1 cellular context compared by ENCODE assay signal in the genomic region with DNA sequence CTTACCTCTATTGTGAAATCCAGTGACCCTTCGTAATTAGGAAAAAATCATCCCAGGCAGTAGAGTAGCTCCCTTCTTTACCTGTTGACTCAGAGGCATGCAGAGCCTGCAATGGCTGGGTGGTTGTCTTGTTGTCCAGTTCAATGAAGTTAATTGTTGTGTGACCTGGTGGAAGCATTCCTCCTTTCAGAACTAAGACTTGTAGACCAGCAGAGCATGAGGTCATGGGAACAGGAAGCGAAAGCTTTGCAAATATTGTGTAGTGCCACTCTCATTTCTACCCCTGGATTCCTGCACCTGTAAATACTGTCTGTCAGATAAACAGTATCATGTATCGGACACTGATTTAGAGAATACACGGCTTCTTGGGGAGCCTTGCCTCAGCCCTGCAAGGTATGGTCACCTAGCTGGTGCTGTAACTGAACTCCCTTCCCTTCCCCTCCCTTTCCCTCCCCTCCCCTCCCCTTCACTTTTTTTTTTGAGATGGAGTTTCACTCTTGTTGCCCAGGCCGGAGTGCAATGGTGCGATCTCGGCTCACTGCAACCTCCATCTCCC.
TF ChIP-seq lines count a peak whose summit lies in the region.

No MANE protein-coding gene starts in this region.

TF ChIP-seq in HepG2, 621 proteins besides CTCF, POLR2A, EP300 and RAD21 (continues in another document):
- TF ChIP-seq SIX1 (CRISPR knock-in tag; IDR thresholded peaks at IDR 0.05; ENCODE audit: borderline replicate concordance) (peak; percentile 30; the same call in 1 of the 2 replicates), ZNF317 (CRISPR knock-in tag; IDR thresholded peaks at IDR 0.05) (no peak), ZNF10 (CRISPR knock-in tag; IDR thresholded peaks at IDR 0.05; ENCODE audit: borderline replicate concordance, low read depth) (no peak), ZNF720 (CRISPR knock-in tag; IDR thresholded peaks at IDR 0.05) (no peak), SAP130 (CRISPR knock-in tag; IDR thresholded peaks at IDR 0.05; ENCODE audit: low read depth) (peak; percentile 68), ZNF772 (CRISPR knock-in tag; IDR thresholded peaks at IDR 0.05) (no peak), ZNF501 (CRISPR knock-in tag; IDR thresholded peaks at IDR 0.05) (no peak), ZKSCAN5 (CRISPR knock-in tag; IDR thresholded peaks at IDR 0.05) (no peak), ZNF331 (CRISPR knock-in tag; IDR thresholded peaks at IDR 0.05) (peak; percentile 57; the same call in 1 of the 2 replicates), REL (CRISPR knock-in tag; conservative IDR thresholded peaks at IDR 0.05) (no peak), SNAI1 (CRISPR knock-in tag; IDR thresholded peaks at IDR 0.05; ENCODE audit: borderline replicate concordance) (no peak), TMF1 (CRISPR knock-in tag; IDR thresholded peaks at IDR 0.05; ENCODE audit: low read depth) (no peak), ZNF670 (CRISPR knock-in tag; IDR thresholded peaks at IDR 0.05; ENCODE audit: borderline replicate concordance) (no peak), PHF8 (CRISPR knock-in tag; IDR thresholded peaks at IDR 0.05) (no peak), PAX8 (CRISPR knock-in tag; IDR thresholded peaks at IDR 0.05; ENCODE audit: borderline replicate concordance) (no peak), IRF2 (CRISPR knock-in tag; IDR thresholded peaks at IDR 0.05) (peak; percentile 58; the same call in 1 of the 2 replicates), ZNF329 (CRISPR knock-in tag; IDR thresholded peaks at IDR 0.05; ENCODE audit: low read depth) (no peak), NFYB (CRISPR knock-in tag; IDR thresholded peaks at IDR 0.05) (no peak), NR2F2 (IDR thresholded peaks at IDR 0.05; ENCODE audit: borderline replicate concordance, low read depth) (no peak), ZNF274 (CRISPR knock-in tag; IDR thresholded peaks at IDR 0.05) (no peak), CEBPB (IDR thresholded peaks at IDR 0.05; ENCODE audit: borderline replicate concordance, low read depth, low read length) (peak; percentile 39; the same call in 1 of the 2 replicates), SNAPC2 (CRISPR knock-in tag; IDR thresholded peaks at IDR 0.05) (no peak), ZFX (CRISPR knock-in tag; IDR thresholded peaks at IDR 0.05; ENCODE audit: low read depth) (no peak), ZNF446 (CRISPR knock-in tag; IDR thresholded peaks at IDR 0.05) (no peak), JUN (CRISPR knock-in tag; IDR thresholded peaks at IDR 0.05) (no peak), ELF4 (CRISPR knock-in tag; IDR thresholded peaks at IDR 0.05; ENCODE audit: borderline replicate concordance) (no peak), NR2C2 (CRISPR knock-in tag; IDR thresholded peaks at IDR 0.05; ENCODE audit: borderline replicate concordance) (no peak), ATM (IDR thresholded peaks at IDR 0.05; ENCODE audit: borderline replicate concordance) (no peak), PAF1 (CRISPR knock-in tag; IDR thresholded peaks at IDR 0.05) (no peak), ZNF891 (CRISPR knock-in tag; IDR thresholded peaks at IDR 0.05) (no peak), TCF7 (IDR thresholded peaks at IDR 0.05; ENCODE audit: low read depth) (0 out of 2 replicates have a peak, but pooled peaks have one; percentile 9), ZFP36L2 (CRISPR knock-in tag; IDR thresholded peaks at IDR 0.05) (no peak), GABPA (IDR thresholded peaks at IDR 0.05; ENCODE audit: low read depth, low read length) (no peak), GABPA (CRISPR knock-in tag; IDR thresholded peaks at IDR 0.05; ENCODE audit: low read depth) (peak; percentile 64), ZNF260 (CRISPR knock-in tag; IDR thresholded peaks at IDR 0.05; ENCODE audit: borderline replicate concordance, low read depth) (no peak)
- TF ChIP-seq, protein P1, sequence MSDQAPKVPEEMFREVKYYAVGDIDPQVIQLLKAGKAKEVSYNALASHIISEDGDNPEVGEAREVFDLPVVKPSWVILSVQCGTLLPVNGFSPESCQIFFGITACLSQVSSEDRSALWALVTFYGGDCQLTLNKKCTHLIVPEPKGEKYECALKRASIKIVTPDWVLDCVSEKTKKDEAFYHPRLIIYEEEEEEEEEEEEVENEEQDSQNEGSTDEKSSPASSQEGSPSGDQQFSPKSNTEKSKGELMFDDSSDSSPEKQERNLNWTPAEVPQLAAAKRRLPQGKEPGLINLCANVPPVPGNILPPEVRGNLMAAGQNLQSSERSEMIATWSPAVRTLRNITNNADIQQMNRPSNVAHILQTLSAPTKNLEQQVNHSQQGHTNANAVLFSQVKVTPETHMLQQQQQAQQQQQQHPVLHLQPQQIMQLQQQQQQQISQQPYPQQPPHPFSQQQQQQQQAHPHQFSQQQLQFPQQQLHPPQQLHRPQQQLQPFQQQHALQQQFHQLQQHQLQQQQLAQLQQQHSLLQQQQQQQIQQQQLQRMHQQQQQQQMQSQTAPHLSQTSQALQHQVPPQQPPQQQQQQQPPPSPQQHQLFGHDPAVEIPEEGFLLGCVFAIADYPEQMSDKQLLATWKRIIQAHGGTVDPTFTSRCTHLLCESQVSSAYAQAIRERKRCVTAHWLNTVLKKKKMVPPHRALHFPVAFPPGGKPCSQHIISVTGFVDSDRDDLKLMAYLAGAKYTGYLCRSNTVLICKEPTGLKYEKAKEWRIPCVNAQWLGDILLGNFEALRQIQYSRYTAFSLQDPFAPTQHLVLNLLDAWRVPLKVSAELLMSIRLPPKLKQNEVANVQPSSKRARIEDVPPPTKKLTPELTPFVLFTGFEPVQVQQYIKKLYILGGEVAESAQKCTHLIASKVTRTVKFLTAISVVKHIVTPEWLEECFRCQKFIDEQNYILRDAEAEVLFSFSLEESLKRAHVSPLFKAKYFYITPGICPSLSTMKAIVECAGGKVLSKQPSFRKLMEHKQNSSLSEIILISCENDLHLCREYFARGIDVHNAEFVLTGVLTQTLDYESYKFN (CRISPR knock-in tag; conservative IDR thresholded peaks at IDR 0.05) = peak; percentile 54
- TF ChIP-seq, protein P2, sequence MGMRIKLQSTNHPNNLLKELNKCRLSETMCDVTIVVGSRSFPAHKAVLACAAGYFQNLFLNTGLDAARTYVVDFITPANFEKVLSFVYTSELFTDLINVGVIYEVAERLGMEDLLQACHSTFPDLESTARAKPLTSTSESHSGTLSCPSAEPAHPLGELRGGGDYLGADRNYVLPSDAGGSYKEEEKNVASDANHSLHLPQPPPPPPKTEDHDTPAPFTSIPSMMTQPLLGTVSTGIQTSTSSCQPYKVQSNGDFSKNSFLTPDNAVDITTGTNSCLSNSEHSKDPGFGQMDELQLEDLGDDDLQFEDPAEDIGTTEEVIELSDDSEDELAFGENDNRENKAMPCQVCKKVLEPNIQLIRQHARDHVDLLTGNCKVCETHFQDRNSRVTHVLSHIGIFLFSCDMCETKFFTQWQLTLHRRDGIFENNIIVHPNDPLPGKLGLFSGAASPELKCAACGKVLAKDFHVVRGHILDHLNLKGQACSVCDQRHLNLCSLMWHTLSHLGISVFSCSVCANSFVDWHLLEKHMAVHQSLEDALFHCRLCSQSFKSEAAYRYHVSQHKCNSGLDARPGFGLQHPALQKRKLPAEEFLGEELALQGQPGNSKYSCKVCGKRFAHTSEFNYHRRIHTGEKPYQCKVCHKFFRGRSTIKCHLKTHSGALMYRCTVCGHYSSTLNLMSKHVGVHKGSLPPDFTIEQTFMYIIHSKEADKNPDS (CRISPR knock-in tag; IDR thresholded peaks at IDR 0.05) = no peak
- TF ChIP-seq, protein P3, sequence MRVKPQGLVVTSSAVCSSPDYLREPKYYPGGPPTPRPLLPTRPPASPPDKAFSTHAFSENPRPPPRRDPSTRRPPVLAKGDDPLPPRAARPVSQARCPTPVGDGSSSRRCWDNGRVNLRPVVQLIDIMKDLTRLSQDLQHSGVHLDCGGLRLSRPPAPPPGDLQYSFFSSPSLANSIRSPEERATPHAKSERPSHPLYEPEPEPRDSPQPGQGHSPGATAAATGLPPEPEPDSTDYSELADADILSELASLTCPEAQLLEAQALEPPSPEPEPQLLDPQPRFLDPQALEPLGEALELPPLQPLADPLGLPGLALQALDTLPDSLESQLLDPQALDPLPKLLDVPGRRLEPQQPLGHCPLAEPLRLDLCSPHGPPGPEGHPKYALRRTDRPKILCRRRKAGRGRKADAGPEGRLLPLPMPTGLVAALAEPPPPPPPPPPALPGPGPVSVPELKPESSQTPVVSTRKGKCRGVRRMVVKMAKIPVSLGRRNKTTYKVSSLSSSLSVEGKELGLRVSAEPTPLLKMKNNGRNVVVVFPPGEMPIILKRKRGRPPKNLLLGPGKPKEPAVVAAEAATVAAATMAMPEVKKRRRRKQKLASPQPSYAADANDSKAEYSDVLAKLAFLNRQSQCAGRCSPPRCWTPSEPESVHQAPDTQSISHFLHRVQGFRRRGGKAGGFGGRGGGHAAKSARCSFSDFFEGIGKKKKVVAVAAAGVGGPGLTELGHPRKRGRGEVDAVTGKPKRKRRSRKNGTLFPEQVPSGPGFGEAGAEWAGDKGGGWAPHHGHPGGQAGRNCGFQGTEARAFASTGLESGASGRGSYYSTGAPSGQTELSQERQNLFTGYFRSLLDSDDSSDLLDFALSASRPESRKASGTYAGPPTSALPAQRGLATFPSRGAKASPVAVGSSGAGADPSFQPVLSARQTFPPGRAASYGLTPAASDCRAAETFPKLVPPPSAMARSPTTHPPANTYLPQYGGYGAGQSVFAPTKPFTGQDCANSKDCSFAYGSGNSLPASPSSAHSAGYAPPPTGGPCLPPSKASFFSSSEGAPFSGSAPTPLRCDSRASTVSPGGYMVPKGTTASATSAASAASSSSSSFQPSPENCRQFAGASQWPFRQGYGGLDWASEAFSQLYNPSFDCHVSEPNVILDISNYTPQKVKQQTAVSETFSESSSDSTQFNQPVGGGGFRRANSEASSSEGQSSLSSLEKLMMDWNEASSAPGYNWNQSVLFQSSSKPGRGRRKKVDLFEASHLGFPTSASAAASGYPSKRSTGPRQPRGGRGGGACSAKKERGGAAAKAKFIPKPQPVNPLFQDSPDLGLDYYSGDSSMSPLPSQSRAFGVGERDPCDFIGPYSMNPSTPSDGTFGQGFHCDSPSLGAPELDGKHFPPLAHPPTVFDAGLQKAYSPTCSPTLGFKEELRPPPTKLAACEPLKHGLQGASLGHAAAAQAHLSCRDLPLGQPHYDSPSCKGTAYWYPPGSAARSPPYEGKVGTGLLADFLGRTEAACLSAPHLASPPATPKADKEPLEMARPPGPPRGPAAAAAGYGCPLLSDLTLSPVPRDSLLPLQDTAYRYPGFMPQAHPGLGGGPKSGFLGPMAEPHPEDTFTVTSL (CRISPR knock-in tag; IDR thresholded peaks at IDR 0.05; ENCODE audit: borderline replicate concordance) = peak; percentile 49; the same call in 1 of the 2 replicates
- TF ChIP-seq, protein P4, sequence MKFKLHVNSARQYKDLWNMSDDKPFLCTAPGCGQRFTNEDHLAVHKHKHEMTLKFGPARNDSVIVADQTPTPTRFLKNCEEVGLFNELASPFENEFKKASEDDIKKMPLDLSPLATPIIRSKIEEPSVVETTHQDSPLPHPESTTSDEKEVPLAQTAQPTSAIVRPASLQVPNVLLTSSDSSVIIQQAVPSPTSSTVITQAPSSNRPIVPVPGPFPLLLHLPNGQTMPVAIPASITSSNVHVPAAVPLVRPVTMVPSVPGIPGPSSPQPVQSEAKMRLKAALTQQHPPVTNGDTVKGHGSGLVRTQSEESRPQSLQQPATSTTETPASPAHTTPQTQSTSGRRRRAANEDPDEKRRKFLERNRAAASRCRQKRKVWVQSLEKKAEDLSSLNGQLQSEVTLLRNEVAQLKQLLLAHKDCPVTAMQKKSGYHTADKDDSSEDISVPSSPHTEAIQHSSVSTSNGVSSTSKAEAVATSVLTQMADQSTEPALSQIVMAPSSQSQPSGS (CRISPR knock-in tag; IDR thresholded peaks at IDR 0.05) = 0 out of 2 replicates have a peak, but pooled peaks have one; percentile 49
- TF ChIP-seq, protein P5, sequence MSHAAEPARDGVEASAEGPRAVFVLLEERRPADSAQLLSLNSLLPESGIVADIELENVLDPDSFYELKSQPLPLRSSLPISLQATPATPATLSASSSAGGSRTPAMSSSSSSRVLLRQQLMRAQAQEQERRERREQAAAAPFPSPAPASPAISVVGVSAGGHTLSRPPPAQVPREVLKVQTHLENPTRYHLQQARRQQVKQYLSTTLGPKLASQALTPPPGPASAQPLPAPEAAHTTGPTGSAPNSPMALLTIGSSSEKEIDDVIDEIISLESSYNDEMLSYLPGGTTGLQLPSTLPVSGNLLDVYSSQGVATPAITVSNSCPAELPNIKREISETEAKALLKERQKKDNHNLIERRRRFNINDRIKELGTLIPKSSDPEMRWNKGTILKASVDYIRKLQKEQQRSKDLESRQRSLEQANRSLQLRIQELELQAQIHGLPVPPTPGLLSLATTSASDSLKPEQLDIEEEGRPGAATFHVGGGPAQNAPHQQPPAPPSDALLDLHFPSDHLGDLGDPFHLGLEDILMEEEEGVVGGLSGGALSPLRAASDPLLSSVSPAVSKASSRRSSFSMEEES (CRISPR knock-in tag; IDR thresholded peaks at IDR 0.05) = peak; percentile 44; the same call in 1 of the 2 replicates
- TF ChIP-seq, protein P6, sequence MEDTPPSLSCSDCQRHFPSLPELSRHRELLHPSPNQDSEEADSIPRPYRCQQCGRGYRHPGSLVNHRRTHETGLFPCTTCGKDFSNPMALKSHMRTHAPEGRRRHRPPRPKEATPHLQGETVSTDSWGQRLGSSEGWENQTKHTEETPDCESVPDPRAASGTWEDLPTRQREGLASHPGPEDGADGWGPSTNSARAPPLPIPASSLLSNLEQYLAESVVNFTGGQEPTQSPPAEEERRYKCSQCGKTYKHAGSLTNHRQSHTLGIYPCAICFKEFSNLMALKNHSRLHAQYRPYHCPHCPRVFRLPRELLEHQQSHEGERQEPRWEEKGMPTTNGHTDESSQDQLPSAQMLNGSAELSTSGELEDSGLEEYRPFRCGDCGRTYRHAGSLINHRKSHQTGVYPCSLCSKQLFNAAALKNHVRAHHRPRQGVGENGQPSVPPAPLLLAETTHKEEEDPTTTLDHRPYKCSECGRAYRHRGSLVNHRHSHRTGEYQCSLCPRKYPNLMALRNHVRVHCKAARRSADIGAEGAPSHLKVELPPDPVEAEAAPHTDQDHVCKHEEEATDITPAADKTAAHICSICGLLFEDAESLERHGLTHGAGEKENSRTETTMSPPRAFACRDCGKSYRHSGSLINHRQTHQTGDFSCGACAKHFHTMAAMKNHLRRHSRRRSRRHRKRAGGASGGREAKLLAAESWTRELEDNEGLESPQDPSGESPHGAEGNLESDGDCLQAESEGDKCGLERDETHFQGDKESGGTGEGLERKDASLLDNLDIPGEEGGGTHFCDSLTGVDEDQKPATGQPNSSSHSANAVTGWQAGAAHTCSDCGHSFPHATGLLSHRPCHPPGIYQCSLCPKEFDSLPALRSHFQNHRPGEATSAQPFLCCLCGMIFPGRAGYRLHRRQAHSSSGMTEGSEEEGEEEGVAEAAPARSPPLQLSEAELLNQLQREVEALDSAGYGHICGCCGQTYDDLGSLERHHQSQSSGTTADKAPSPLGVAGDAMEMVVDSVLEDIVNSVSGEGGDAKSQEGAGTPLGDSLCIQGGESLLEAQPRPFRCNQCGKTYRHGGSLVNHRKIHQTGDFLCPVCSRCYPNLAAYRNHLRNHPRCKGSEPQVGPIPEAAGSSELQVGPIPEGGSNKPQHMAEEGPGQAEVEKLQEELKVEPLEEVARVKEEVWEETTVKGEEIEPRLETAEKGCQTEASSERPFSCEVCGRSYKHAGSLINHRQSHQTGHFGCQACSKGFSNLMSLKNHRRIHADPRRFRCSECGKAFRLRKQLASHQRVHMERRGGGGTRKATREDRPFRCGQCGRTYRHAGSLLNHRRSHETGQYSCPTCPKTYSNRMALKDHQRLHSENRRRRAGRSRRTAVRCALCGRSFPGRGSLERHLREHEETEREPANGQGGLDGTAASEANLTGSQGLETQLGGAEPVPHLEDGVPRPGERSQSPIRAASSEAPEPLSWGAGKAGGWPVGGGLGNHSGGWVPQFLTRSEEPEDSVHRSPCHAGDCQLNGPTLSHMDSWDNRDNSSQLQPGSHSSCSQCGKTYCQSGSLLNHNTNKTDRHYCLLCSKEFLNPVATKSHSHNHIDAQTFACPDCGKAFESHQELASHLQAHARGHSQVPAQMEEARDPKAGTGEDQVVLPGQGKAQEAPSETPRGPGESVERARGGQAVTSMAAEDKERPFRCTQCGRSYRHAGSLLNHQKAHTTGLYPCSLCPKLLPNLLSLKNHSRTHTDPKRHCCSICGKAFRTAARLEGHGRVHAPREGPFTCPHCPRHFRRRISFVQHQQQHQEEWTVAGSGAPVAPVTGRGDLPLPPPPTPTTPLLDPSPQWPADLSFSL (CRISPR knock-in tag; IDR thresholded peaks at IDR 0.05) = peak; percentile 87
